In genomic region chr3:65795166-65795565, GRCh38 we compare ENCODE assay signal across 25 cellular contexts.
"Had no signal": no experiment of that assay in that cellular context is flagged by ENCODE, and none has a peak within 500 bp of the region (broad histone marks: within the 10 kb centered on the region; RNA-seq: fewer than 3 reads in every experiment).

No MANE protein-coding gene starts in this region.

- ATAC-seq: Panc1, PC-3, T-cell had no signal

- H3K4me3 Mint-ChIP-seq: T-cell had no signal

- H3K27ac Mint-ChIP-seq: T-cell had no signal

- H3K4me1 Mint-ChIP-seq: T-cell had no signal

- H3K36me3 Mint-ChIP-seq: T-cell had no signal

- H3K9me3 ChIP-seq: SK-N-SH had no signal

- H3K27ac ChIP-seq: HL-60, KMS-11 had no signal

- H3K9ac ChIP-seq: KMS-11, SK-N-SH had no signal

- H3K4me2 ChIP-seq: KMS-11, SK-N-SH had no signal

- DNase-seq: Kasumi-1, MV-4-11, NCI-H1048, NCI-H1105, NCI-H1417, NCI-H1436 treated with DMSO at 0.1 percent for 48 hours, NCI-H1694, NCI-H187 treated with DMSO at 0.1 percent for 48 hours, NCI-H2081, NCI-H2107, NCI-H226, NCI-H446, NCI-H510A, NCI-H524 treated with DMSO at 0.1 percent for 48 hours, NCI-H69, NCI-H774, PC-3, SHP77, SK-N-SH, SW 1271, T-cell had no signal

- H3K27me3 Mint-ChIP-seq: T-cell had no signal

- FAIRE-seq: HTR-8/SVneo had no signal
